ENCODE assay signal across 14 cellular contexts in genomic region chr16:89349947-89350633, GRCh38.
A peak's percentile ranks its signal among the peaks of the same experiment; 100 is the strongest.
DNase-seq lines count a peak whose midpoint lies in the region; ATAC-seq lines count a peak whose summit lies in the region.
"Had no signal": no experiment of that assay in that cellular context is flagged by ENCODE, and none has a peak within 500 bp of the region (broad histone marks: within the 10 kb centered on the region; RNA-seq: fewer than 3 reads in every experiment).

No MANE protein-coding gene starts in this region.

- no peaks in the 10 kb centered on the region for H3K27me3 Mint-ChIP-seq in activated CD4-positive, alpha-beta T cell treated with anti-CD3 and anti-CD28 coated beads, Interleukin-2, amount 10 ng/mL, durations not matched to agents 24 days and 14 days
- no peaks in the 10 kb centered on the region for H3K27me3 Mint-ChIP-seq in activated naive CD8-positive, alpha-beta T cell treated with anti-CD3 and anti-CD28 coated beads, Interleukin-2, amount 50 U/mL, for 24 hours

- H3K9me3 Mint-ChIP-seq in activated CD4-positive, alpha-beta T cell treated with anti-CD3 and anti-CD28 coated beads, Interleukin-2, amount 10 ng/mL, durations not matched to agents 24 days and 14 days = no peaks in the 10 kb centered on the region
- H3K9me3 Mint-ChIP-seq in activated naive CD8-positive, alpha-beta T cell treated with anti-CD3 and anti-CD28 coated beads, Interleukin-2, amount 50 U/mL, for 24 hours = no peaks in the 10 kb centered on the region
- no peaks in the 10 kb centered on the region for H3K9me3 Mint-ChIP-seq in stimulated activated effector memory CD8-positive, alpha-beta T cell treated with anti-CD3 and anti-CD28 coated beads, Interleukin-12 subunit alpha, Interleukin-12 subunit beta, amount 100 ng/mL, for 72 hours
- H3K9me3 Mint-ChIP-seq: HFFc6 had no signal

- intact Hi-C loops in activated CD4-positive, alpha-beta T cell treated with anti-CD3 and anti-CD28 coated beads, Interleukin-2, amount 10 ng/mL, durations not matched to agents 24 days and 14 days (cut with micrococcal nuclease) = loop anchor here (1.0 kb wide), 3 partner anchors 11 to 30 kb away; no protein-coding TSS in a partner anchor

- DNase-seq in activated CD4-positive, alpha-beta T cell treated with anti-CD3 and anti-CD28 coated beads, Interleukin-2, amount 10 ng/mL, durations not matched to agents 24 days and 14 days = peak; percentile 81
- DNase-seq in activated CD4-positive, alpha-beta T cell treated with anti-CD3 and anti-CD28 coated beads for 1 hour = no peak
- DNase-seq in RPMI7951 (ENCODE audit: low read depth) (peak; percentile 76), NCI-H748 (lab: John Stamatoyannopoulos, UW; ENCODE audit: unreplicated experiment) (no peak), ureter (ENCODE audit: low spot score) (no peak)
- DNase-seq in activated naive CD8-positive, alpha-beta T cell treated with anti-CD3 and anti-CD28 coated beads, Interleukin-2, amount 50 U/mL, for 24 hours = no peak
- DNase-seq in stimulated activated effector memory CD8-positive, alpha-beta T cell treated with anti-CD3 and anti-CD28 coated beads, Interleukin-12 subunit alpha, Interleukin-12 subunit beta, amount 100 ng/mL, for 72 hours (ENCODE audit: low spot score in 2 of 2) = no peak
- DNase-seq: HFFc6, hippocampal formation, Kasumi-1, left cardiac atrium, NCI-H1417 treated with DMSO at 0.1 percent for 48 hours had no signal

- H3K4me1 Mint-ChIP-seq in activated CD4-positive, alpha-beta T cell treated with anti-CD3 and anti-CD28 coated beads, Interleukin-2, amount 10 ng/mL, durations not matched to agents 24 days and 14 days = peaks cover 71% of the 10 kb centered on the region
- H3K4me1 Mint-ChIP-seq in activated naive CD8-positive, alpha-beta T cell treated with anti-CD3 and anti-CD28 coated beads, Interleukin-2, amount 50 U/mL, for 24 hours = peaks cover 94% of the 10 kb centered on the region
- peaks cover 86% of the 10 kb centered on the region for H3K4me1 Mint-ChIP-seq in stimulated activated effector memory CD8-positive, alpha-beta T cell treated with anti-CD3 and anti-CD28 coated beads, Interleukin-12 subunit alpha, Interleukin-12 subunit beta, amount 100 ng/mL, for 72 hours

- peaks cover 25% of the 10 kb centered on the region for H3K36me3 Mint-ChIP-seq in activated CD4-positive, alpha-beta T cell treated with anti-CD3 and anti-CD28 coated beads, Interleukin-2, amount 10 ng/mL, durations not matched to agents 24 days and 14 days (ENCODE audit: low read depth)
- peaks cover 21% of the 10 kb centered on the region for H3K36me3 Mint-ChIP-seq in activated naive CD8-positive, alpha-beta T cell treated with anti-CD3 and anti-CD28 coated beads, Interleukin-2, amount 50 U/mL, for 24 hours (ENCODE audit: low read depth)
- peaks cover 62% of the 10 kb centered on the region for H3K36me3 Mint-ChIP-seq in stimulated activated effector memory CD8-positive, alpha-beta T cell treated with anti-CD3 and anti-CD28 coated beads, Interleukin-12 subunit alpha, Interleukin-12 subunit beta, amount 100 ng/mL, for 72 hours

- ATAC-seq in activated naive CD8-positive, alpha-beta T cell treated with anti-CD3 and anti-CD28 coated beads, Interleukin-2, amount 50 U/mL, for 24 hours = peak; percentile 37
- peak; percentile 47 for ATAC-seq in stimulated activated effector memory CD8-positive, alpha-beta T cell treated with anti-CD3 and anti-CD28 coated beads, Interleukin-12 subunit alpha, Interleukin-12 subunit beta, amount 100 ng/mL, for 72 hours
- ATAC-seq in HG03378 (IDR thresholded peaks at IDR 0.05; ENCODE audit: unreplicated experiment) = no peak
- ATAC-seq: A549, left cardiac atrium had no signal

- H3K27ac Mint-ChIP-seq in activated CD4-positive, alpha-beta T cell treated with anti-CD3 and anti-CD28 coated beads, Interleukin-2, amount 10 ng/mL, durations not matched to agents 24 days and 14 days = peak overlapping the region; percentile 84
- H3K27ac Mint-ChIP-seq in activated naive CD8-positive, alpha-beta T cell treated with anti-CD3 and anti-CD28 coated beads, Interleukin-2, amount 50 U/mL, for 24 hours = peak overlapping the region; percentile 96
- peak overlapping the region; percentile 64 for H3K27ac Mint-ChIP-seq in stimulated activated effector memory CD8-positive, alpha-beta T cell treated with anti-CD3 and anti-CD28 coated beads, Interleukin-12 subunit alpha, Interleukin-12 subunit beta, amount 100 ng/mL, for 72 hours
- H3K27ac Mint-ChIP-seq: HFFc6 had no signal

- H3K4me3 Mint-ChIP-seq in activated CD4-positive, alpha-beta T cell treated with anti-CD3 and anti-CD28 coated beads, Interleukin-2, amount 10 ng/mL, durations not matched to agents 24 days and 14 days = peak overlapping the region; percentile 71
- peak overlapping the region; percentile 58 for H3K4me3 Mint-ChIP-seq in activated naive CD8-positive, alpha-beta T cell treated with anti-CD3 and anti-CD28 coated beads, Interleukin-2, amount 50 U/mL, for 24 hours
- peak overlapping the region; percentile 2 for H3K4me3 Mint-ChIP-seq in stimulated activated effector memory CD8-positive, alpha-beta T cell treated with anti-CD3 and anti-CD28 coated beads, Interleukin-12 subunit alpha, Interleukin-12 subunit beta, amount 100 ng/mL, for 72 hours
- H3K4me3 Mint-ChIP-seq: HFFc6 had no signal

Comparison
In these comparisons a context has a peak if more than half of its experiments do, and no peak if none do; other contexts are left out.
1. DNase-seq: peak in activated CD4-positive, alpha-beta T cell treated with anti-CD3 and anti-CD28 coated beads, Interleukin-2, amount 10 ng/mL, durations not matched to agents 24 days and 14 days (single experiment) and RPMI7951 (single experiment); none in activated CD4-positive, alpha-beta T cell treated with anti-CD3 and anti-CD28 coated beads for 1 hour (single experiment), activated naive CD8-positive, alpha-beta T cell treated with anti-CD3 and anti-CD28 coated beads, Interleukin-2, amount 50 U/mL, for 24 hours (single experiment), stimulated activated effector memory CD8-positive, alpha-beta T cell treated with anti-CD3 and anti-CD28 coated beads, Interleukin-12 subunit alpha, Interleukin-12 subunit beta, amount 100 ng/mL, for 72 hours (0 of 2), NCI-H748 (single experiment) and ureter (single experiment).
2. H3K4me3 Mint-ChIP-seq: peak in every context shown above with its lines; median percentile 71 in activated CD4-positive, alpha-beta T cell treated with anti-CD3 and anti-CD28 coated beads, Interleukin-2, amount 10 ng/mL, durations not matched to agents 24 days and 14 days; 58 in activated naive CD8-positive, alpha-beta T cell treated with anti-CD3 and anti-CD28 coated beads, Interleukin-2, amount 50 U/mL, for 24 hours; 2 in stimulated activated effector memory CD8-positive, alpha-beta T cell treated with anti-CD3 and anti-CD28 coated beads, Interleukin-12 subunit alpha, Interleukin-12 subunit beta, amount 100 ng/mL, for 72 hours.
3. Peak in every context shown above with its lines, with median percentiles within 50 percentile points of each other: H3K27ac Mint-ChIP-seq.